1 cellular context compared by ENCODE assay signal in genomic region chr22:17829691-17830040, GRCh38.
TF ChIP-seq lines count a peak whose summit lies in the region.

No MANE protein-coding gene starts in this region.

TF ChIP-seq in GM23338, 12 proteins besides CTCF, POLR2A, EP300 and RAD21 (continued from another document):
- no peak for TF ChIP-seq ZNF462 (CRISPR knock-in tag; IDR thresholded peaks at IDR 0.05)
- no peak for TF ChIP-seq ETS1 (IDR thresholded peaks at IDR 0.05)
- TF ChIP-seq ZNF331 (CRISPR knock-in tag; IDR thresholded peaks at IDR 0.05; ENCODE audit: low read depth): no peak
TF ChIP-seq in GM23338: peak in this region for 0.
